In the genomic region with DNA sequence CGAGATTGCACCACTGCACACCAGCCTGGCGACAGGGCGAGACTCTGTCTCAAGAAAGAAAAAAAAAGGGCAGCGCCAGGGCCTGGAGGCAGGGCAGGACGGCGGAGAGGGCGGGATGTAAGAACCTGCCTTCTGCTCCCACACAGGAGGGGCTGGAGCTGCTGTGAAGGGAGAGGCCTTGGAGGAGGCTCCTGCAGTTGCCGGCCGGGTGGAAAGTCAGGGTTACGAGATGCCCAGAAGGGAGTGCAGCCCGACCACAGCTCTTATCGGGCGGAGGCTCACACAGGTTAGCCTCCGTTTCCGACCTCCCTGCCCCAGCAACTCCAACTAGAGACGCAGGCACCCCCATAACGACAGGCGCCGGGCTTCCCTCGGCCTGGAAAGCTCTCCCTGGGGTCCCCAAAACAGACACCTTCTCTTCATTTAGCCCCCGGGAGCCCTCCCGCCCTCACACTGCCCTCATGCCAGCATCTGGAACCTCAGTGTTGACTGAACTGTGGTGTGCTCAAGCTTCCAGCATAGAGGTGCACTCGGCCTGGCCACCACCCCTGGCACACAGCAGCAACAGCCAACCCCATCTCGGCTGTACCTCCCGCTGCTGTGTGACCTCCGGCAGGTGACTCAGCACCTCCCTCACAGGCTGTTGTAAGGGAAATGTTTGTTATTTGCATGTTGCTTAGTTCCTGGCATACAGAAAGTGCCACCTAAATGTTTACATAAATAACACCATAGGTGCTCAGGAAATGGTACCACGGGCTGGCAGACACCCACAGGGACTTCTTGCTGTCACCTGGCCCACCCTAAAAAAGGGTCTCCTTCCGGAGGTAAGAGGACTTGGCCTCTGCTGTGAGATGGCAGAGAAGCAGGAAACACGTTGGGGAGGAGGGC, we compare ENCODE assay signal across 1 cellular context.
TF ChIP-seq lines count a peak whose summit lies in the region.

No MANE protein-coding gene starts in this region.

TF ChIP-seq in SK-N-SH treated with all-trans-retinoic acid at 6 μM for 48 hours, 23 proteins besides CTCF, POLR2A, EP300 and RAD21 (continued from another document):
- TF ChIP-seq, protein P1, sequence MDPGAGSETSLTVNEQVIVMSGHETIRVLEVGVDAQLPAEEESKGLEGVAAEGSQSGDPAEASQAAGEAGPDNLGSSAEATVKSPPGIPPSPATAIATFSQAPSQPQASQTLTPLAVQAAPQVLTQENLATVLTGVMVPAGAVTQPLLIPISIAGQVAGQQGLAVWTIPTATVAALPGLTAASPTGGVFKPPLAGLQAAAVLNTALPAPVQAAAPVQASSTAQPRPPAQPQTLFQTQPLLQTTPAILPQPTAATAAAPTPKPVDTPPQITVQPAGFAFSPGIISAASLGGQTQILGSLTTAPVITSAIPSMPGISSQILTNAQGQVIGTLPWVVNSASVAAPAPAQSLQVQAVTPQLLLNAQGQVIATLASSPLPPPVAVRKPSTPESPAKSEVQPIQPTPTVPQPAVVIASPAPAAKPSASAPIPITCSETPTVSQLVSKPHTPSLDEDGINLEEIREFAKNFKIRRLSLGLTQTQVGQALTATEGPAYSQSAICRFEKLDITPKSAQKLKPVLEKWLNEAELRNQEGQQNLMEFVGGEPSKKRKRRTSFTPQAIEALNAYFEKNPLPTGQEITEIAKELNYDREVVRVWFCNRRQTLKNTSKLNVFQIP (CRISPR knock-in tag; IDR thresholded peaks at IDR 0.05; ENCODE audit: borderline replicate concordance, low read depth), result no peak
- TF ChIP-seq ZFP3 (CRISPR knock-in tag; IDR thresholded peaks at IDR 0.05), result no peak
- no peak for TF ChIP-seq CSDC2 (CRISPR knock-in tag; IDR thresholded peaks at IDR 0.05)
- no peak for TF ChIP-seq ZNF8 (CRISPR knock-in tag; IDR thresholded peaks at IDR 0.05)
- TF ChIP-seq ZNF565 (CRISPR knock-in tag; conservative IDR thresholded peaks at IDR 0.05; ENCODE audit: low read depth), result no peak
- TF ChIP-seq ZNF70 (CRISPR knock-in tag; IDR thresholded peaks at IDR 0.05), result no peak
- TF ChIP-seq ARNTL (CRISPR knock-in tag; IDR thresholded peaks at IDR 0.05; ENCODE audit: borderline replicate concordance, low read depth), result no peak
- TF ChIP-seq, protein P2, sequence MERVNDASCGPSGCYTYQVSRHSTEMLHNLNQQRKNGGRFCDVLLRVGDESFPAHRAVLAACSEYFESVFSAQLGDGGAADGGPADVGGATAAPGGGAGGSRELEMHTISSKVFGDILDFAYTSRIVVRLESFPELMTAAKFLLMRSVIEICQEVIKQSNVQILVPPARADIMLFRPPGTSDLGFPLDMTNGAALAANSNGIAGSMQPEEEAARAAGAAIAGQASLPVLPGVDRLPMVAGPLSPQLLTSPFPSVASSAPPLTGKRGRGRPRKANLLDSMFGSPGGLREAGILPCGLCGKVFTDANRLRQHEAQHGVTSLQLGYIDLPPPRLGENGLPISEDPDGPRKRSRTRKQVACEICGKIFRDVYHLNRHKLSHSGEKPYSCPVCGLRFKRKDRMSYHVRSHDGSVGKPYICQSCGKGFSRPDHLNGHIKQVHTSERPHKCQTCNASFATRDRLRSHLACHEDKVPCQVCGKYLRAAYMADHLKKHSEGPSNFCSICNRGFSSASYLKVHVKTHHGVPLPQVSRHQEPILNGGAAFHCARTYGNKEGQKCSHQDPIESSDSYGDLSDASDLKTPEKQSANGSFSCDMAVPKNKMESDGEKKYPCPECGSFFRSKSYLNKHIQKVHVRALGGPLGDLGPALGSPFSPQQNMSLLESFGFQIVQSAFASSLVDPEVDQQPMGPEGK (CRISPR knock-in tag; IDR thresholded peaks at IDR 0.05; ENCODE audit: borderline replicate concordance), result no peak
